Comparison of ENCODE assay signal across 2 cellular contexts in the genomic region with DNA sequence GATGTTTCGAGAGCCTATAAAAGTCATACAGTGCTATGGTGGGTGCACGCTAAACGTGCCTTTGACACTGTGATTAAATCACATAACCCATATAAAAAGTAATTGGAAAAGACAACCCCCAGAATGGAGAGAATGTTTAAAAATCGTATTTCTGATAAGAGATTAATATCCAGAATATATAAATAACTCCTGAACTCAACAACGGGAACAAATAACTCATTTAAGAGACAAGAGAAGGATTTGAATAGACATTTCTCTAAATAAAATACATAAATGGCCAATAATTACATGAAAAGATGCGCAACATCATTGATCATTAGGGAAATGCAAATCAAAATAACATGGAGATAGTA.
TF ChIP-seq lines count a peak whose summit lies in the region.

No MANE protein-coding gene starts in this region.

TF ChIP-seq in HCT116, 20 proteins besides CTCF, POLR2A, EP300 and RAD21:
- TF ChIP-seq SP1 (IDR thresholded peaks at IDR 0.05; ENCODE audit: low read depth), result no peak
- TF ChIP-seq JUND (IDR thresholded peaks at IDR 0.05), result no peak
- no peak for TF ChIP-seq CEBPB (IDR thresholded peaks at IDR 0.05; ENCODE audit: low read depth)
- no peak for TF ChIP-seq POLR2AphosphoS5 (IDR thresholded peaks at IDR 0.05; ENCODE audit: low read depth, low read length)
- TF ChIP-seq MAX (IDR thresholded peaks at IDR 0.05), result no peak
- no peak for TF ChIP-seq EZH2phosphoT487 (IDR thresholded peaks at IDR 0.05; ENCODE audit: borderline replicate concordance)
- TF ChIP-seq ATF3 (IDR thresholded peaks at IDR 0.05), result no peak
- TF ChIP-seq ZBTB33 (IDR thresholded peaks at IDR 0.05; ENCODE audit: extremely low read depth, insufficient replicate concordance, low read length), result no peak
- TF ChIP-seq TCF7L2 (IDR thresholded peaks at IDR 0.05; ENCODE audit: borderline replicate concordance, extremely low read depth, insufficient read depth, insufficient read length), result no peak
- TF ChIP-seq ZNF274 (IDR thresholded peaks at IDR 0.05; ENCODE audit: low read depth, low read length), result no peak
TF ChIP-seq in HCT116: peak in this region for 0.

TF ChIP-seq in WTC11, 78 proteins besides CTCF, POLR2A, EP300 and RAD21:
- TF ChIP-seq, protein P1, sequence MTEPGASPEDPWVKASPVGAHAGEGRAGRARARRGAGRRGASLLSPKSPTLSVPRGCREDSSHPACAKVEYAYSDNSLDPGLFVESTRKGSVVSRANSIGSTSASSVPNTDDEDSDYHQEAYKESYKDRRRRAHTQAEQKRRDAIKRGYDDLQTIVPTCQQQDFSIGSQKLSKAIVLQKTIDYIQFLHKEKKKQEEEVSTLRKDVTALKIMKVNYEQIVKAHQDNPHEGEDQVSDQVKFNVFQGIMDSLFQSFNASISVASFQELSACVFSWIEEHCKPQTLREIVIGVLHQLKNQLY (CRISPR knock-in tag; IDR thresholded peaks at IDR 0.05), result no peak
- TF ChIP-seq, protein P2, sequence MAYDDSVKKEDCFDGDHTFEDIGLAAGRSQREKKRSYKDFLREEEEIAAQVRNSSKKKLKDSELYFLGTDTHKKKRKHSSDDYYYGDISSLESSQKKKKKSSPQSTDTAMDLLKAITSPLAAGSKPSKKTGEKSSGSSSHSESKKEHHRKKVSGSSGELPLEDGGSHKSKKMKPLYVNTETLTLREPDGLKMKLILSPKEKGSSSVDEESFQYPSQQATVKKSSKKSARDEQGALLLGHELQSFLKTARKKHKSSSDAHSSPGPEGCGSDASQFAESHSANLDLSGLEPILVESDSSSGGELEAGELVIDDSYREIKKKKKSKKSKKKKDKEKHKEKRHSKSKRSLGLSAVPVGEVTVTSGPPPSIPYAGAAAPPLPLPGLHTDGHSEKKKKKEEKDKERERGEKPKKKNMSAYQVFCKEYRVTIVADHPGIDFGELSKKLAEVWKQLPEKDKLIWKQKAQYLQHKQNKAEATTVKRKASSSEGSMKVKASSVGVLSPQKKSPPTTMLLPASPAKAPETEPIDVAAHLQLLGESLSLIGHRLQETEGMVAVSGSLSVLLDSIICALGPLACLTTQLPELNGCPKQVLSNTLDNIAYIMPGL (CRISPR knock-in tag; IDR thresholded peaks at IDR 0.05), result no peak
